Comparison of ENCODE assay signal across 33 cellular contexts in genomic region chr11:69461272-69461962, GRCh38. TPM values are rescaled to one million over a fixed set of nuclear protein-coding genes. Genes with fewer than 3 reads are reported as not detected.
"Had no signal": no experiment of that assay in that cellular context is flagged by ENCODE, and none has a peak within 500 bp of the region (broad histone marks: within the 10 kb centered on the region; RNA-seq: fewer than 3 reads in every experiment).

No MANE protein-coding gene starts in this region.

- H3K9me3 ChIP-seq: gastrocnemius medialis had no signal

- ATAC-seq: activated CD8-positive, alpha-beta T cell treated with anti-CD3 and anti-CD28 coated beads for 36 hours; activated naive CD8-positive, alpha-beta T cell treated with anti-CD3 and anti-CD28 coated beads, Interleukin-2, amount 50 U/mL, for 24 hours; activated T-cell treated with anti-CD3 and anti-CD28 coated beads, Interleukin-2, amount 50 U/mL, for 4 hours; activated T-helper 17 cell treated with anti-CD3 and anti-CD28 coated beads, Interleukin-2, amount 50 U/mL, for 72 hours; gastrocnemius medialis; stimulated activated effector memory CD8-positive, alpha-beta T cell treated with anti-CD3 and anti-CD28 coated beads, Interleukin-12 subunit alpha, Interleukin-12 subunit beta, amount 100 ng/mL, for 72 hours; stimulated activated naive CD8-positive, alpha-beta T cell treated with anti-CD3 and anti-CD28 coated beads, Interleukin-15, amount 100 ng/mL, for 72 hours had no signal

- H3K27ac ChIP-seq: breast epithelium, gastrocnemius medialis, right lobe of liver, vagina had no signal

- FAIRE-seq: colon had no signal

- H3K27ac Mint-ChIP-seq: activated CD8-positive, alpha-beta T cell treated with anti-CD3 and anti-CD28 coated beads for 36 hours; activated naive CD4-positive, alpha-beta T cell treated with anti-CD3 and anti-CD28 coated beads, Interleukin-2, amount 50 U/mL, for 24 hours; activated naive CD8-positive, alpha-beta T cell treated with anti-CD3 and anti-CD28 coated beads, Interleukin-2, amount 50 U/mL, for 24 hours; activated T-helper 17 cell treated with anti-CD3 and anti-CD28 coated beads, Interleukin-2, amount 50 U/mL, for 72 hours; mesothelial cell of epicardium; naive B cell; nephron progenitor cell; stimulated activated effector memory CD8-positive, alpha-beta T cell treated with anti-CD3 and anti-CD28 coated beads, Interleukin-12 subunit alpha, Interleukin-12 subunit beta, amount 100 ng/mL, for 72 hours; stimulated activated naive CD8-positive, alpha-beta T cell treated with anti-CD3 and anti-CD28 coated beads, Interleukin-15, amount 100 ng/mL, for 72 hours had no signal

- DNase-seq: activated CD4-positive, alpha-beta T cell treated with anti-CD3 and anti-CD28 coated beads, Interleukin-2, amount 50 U/mL, for 1 hour; activated CD8-positive, alpha-beta T cell treated with anti-CD3 and anti-CD28 coated beads for 36 hours; activated gamma-delta T cell treated with Interleukin-2 at 50 U/mL for 16 hours; activated naive CD8-positive, alpha-beta T cell treated with anti-CD3 and anti-CD28 coated beads, Interleukin-2, amount 50 U/mL, for 24 hours; activated T-cell treated with anti-CD3 and anti-CD28 coated beads, Interleukin-2, amount 50 U/mL, for 4 hours; amygdala; effector CD4-positive, alpha-beta T cell; esophagus squamous epithelium; gastrocnemius medialis; glutamatergic neuron; islet precursor cell; left cardiac atrium; naive B cell; nephron progenitor cell; nucleus accumbens; stimulated activated CD4-positive, alpha-beta T cell treated with anti-CD3 and anti-CD28 coated beads, Interleukin-12 subunit alpha, Interleukin-12 subunit beta, amount 100 ng/mL, for 4 hours; stimulated activated CD4-positive, alpha-beta T cell treated with anti-CD3 and anti-CD28 coated beads, Interleukin-4, amount 100 ng/mL, for 1 hour; stimulated activated naive CD8-positive, alpha-beta T cell treated with anti-CD3 and anti-CD28 coated beads, Interleukin-15, amount 100 ng/mL, for 72 hours; substantia nigra; T-helper 2 cell had no signal

- H3K4me3 Mint-ChIP-seq: activated CD8-positive, alpha-beta T cell treated with anti-CD3 and anti-CD28 coated beads for 36 hours; activated naive CD4-positive, alpha-beta T cell treated with anti-CD3 and anti-CD28 coated beads, Interleukin-2, amount 50 U/mL, for 24 hours; activated naive CD8-positive, alpha-beta T cell treated with anti-CD3 and anti-CD28 coated beads, Interleukin-2, amount 50 U/mL, for 24 hours; activated T-cell treated with anti-CD3 and anti-CD28 coated beads, Interleukin-2, amount 50 U/mL, for 4 hours; activated T-helper 17 cell treated with anti-CD3 and anti-CD28 coated beads, Interleukin-2, amount 50 U/mL, for 72 hours; central memory CD8-positive, alpha-beta T cell; mesothelial cell of epicardium; naive B cell; nephron progenitor cell; stimulated activated effector memory CD8-positive, alpha-beta T cell treated with anti-CD3 and anti-CD28 coated beads, Interleukin-12 subunit alpha, Interleukin-12 subunit beta, amount 100 ng/mL, for 72 hours; stimulated activated naive CD8-positive, alpha-beta T cell treated with anti-CD3 and anti-CD28 coated beads, Interleukin-15, amount 100 ng/mL, for 72 hours; type B pancreatic cell had no signal

- H3K4me1 ChIP-seq: breast epithelium, right lobe of liver had no signal

- H3K4me3 ChIP-seq: breast epithelium, esophagus squamous epithelium, gastrocnemius medialis, right lobe of liver, vagina had no signal

- H3K27me3 Mint-ChIP-seq: type B pancreatic cell had no signal

- H3K4me1 Mint-ChIP-seq: activated naive CD4-positive, alpha-beta T cell treated with anti-CD3 and anti-CD28 coated beads, Interleukin-2, amount 50 U/mL, for 24 hours; activated naive CD8-positive, alpha-beta T cell treated with anti-CD3 and anti-CD28 coated beads, Interleukin-2, amount 50 U/mL, for 24 hours; activated T-helper 17 cell treated with anti-CD3 and anti-CD28 coated beads, Interleukin-2, amount 50 U/mL, for 72 hours; central memory CD8-positive, alpha-beta T cell; naive B cell; stimulated activated effector memory CD8-positive, alpha-beta T cell treated with anti-CD3 and anti-CD28 coated beads, Interleukin-12 subunit alpha, Interleukin-12 subunit beta, amount 100 ng/mL, for 72 hours; stimulated activated naive CD8-positive, alpha-beta T cell treated with anti-CD3 and anti-CD28 coated beads, Interleukin-15, amount 100 ng/mL, for 72 hours had no signal

- H3K36me3 ChIP-seq: breast epithelium, esophagus squamous epithelium, gastrocnemius medialis, right lobe of liver, vagina had no signal

- H3K27me3 ChIP-seq: breast epithelium, esophagus squamous epithelium, right lobe of liver, vagina had no signal

- H3K36me3 Mint-ChIP-seq: stimulated activated effector memory CD8-positive, alpha-beta T cell treated with anti-CD3 and anti-CD28 coated beads, Interleukin-12 subunit alpha, Interleukin-12 subunit beta, amount 100 ng/mL, for 72 hours; type B pancreatic cell had no signal

RNA-seq across cellular contexts. Expression of gene LINC01488, which starts 20.0 kb away (rescaled TPM):
- total RNA-seq: activated CD8-positive, alpha-beta T cell treated with anti-CD3 and anti-CD28 coated beads for 36 hours; activated T-cell treated with anti-CD3 and anti-CD28 coated beads, Interleukin-2, amount 50 U/mL, for 4 hours; activated T-helper 17 cell treated with anti-CD3 and anti-CD28 coated beads, Interleukin-2, amount 50 U/mL, for 72 hours; breast epithelium; dermis blood vessel endothelial cell; esophagus squamous epithelium; gastrocnemius medialis; lower leg skin; mesothelial cell of epicardium; skeletal muscle tissue; vagina had no signal
